Comparison of ENCODE assay signal across 19 cellular contexts in the genomic region with DNA sequence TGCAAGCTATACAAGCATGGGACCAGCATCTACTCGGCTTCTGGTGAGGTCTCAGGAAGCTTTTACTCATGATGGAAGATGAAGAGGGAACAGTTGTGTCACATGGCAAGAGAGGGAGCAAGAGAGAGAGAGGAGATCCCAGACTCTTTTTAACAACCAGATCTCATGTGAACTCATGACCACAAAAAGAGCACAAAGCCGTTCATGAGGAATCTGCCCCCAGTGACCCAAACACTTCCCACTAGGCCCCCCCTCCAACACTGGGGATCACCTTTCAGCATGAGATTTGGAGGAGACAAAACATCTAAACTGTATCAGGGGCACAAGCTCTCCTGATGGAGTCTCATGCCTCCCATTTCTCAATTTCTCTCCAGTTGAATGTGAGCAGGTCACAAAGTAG. TPM values are rescaled to one million over a fixed set of nuclear protein-coding genes. Genes with fewer than 3 reads are reported as not detected.
DNase-seq lines count a peak whose midpoint lies in the region; ATAC-seq and TF ChIP-seq lines count a peak whose summit lies in the region.
"Had no signal": no experiment of that assay in that cellular context is flagged by ENCODE, and none has a peak within 500 bp of the region (broad histone marks: within the 10 kb centered on the region; RNA-seq: fewer than 3 reads in every experiment).

No MANE protein-coding gene starts in this region.

- no peak for DNase-seq in SJSA1 (ENCODE audit: low read depth in 1 of 2, low spot score in 2 of 2)
- DNase-seq in mesenchymal stem cell: no peak
- DNase-seq in Peyer's patch: no peak
- no peak for DNase-seq in stimulated activated CD4-positive, alpha-beta T cell treated with anti-CD3 and anti-CD28 coated beads, Interleukin-4, amount 100 ng/mL, for 24 hours
- DNase-seq: 8988T; CD8-positive, alpha-beta T cell; NCI-H1436; NCI-H2081; NCI-H510A; NCI-H774; PC-9 had no signal

- no peak overlapping the region for H3K23ac ChIP-seq in mesenchymal stem cell (ENCODE audit: low read length in 2 of 2)

- H3K79me2 ChIP-seq in ACC112 (ENCODE audit: control insufficient read depth, insufficient read depth, low read length, unreplicated experiment): no peaks in the 10 kb centered on the region

- H3K36me3 ChIP-seq in ACC112 (ENCODE audit: insufficient read depth, low read length) (no peaks in the 10 kb centered on the region), SJSA1 (no peaks in the 10 kb centered on the region), mesenchymal stem cell (ENCODE audit: control insufficient read depth in 1 of 2, insufficient read depth in 2 of 2, low read depth in 1 of 2, low read length in 2 of 2) (no peaks in the 10 kb centered on the region), skeletal muscle tissue (ENCODE audit: control insufficient read depth in 3 of 3, insufficient read depth in 3 of 3, low read length in 3 of 3) (no peaks in the 10 kb centered on the region), Peyer's patch (no peaks in the 10 kb centered on the region)
- H3K36me3 ChIP-seq: BLaER1 had no signal

- no peak overlapping the region for H2AFZ ChIP-seq in ACC112 (ENCODE audit: low read length, unreplicated experiment)
- H2AFZ ChIP-seq in mesenchymal stem cell (ENCODE audit: low read depth, low read length): no peak overlapping the region
- H2AFZ ChIP-seq: PC-9 had no signal

- H3K79me1 ChIP-seq in mesenchymal stem cell (replicated peaks; ENCODE audit: low read length, poor library complexity, severe bottlenecking): no peaks in the 10 kb centered on the region

- no peak overlapping the region for H2BK120ac ChIP-seq in mesenchymal stem cell (ENCODE audit: low read depth, low read length)

- H3K27ac ChIP-seq in ACC112 (ENCODE audit: low read depth, low read length): 0 out of 2 replicates have a peak overlapping the region, but pooled peaks have one; percentile 68
- peak overlapping the region; percentile 69 for H3K27ac ChIP-seq in SJSA1
- H3K27ac ChIP-seq in mesenchymal stem cell (ENCODE audit: low read length, poor library complexity, severe bottlenecking): no peak overlapping the region
- H3K27ac ChIP-seq in skeletal muscle tissue (ENCODE audit: low read depth, low read length): peak overlapping the region; percentile 4
- H3K27ac ChIP-seq in Peyer's patch: no peak overlapping the region
- H3K27ac ChIP-seq: BLaER1, PC-9, SK-N-MC had no signal

- no peak overlapping the region for H4K8ac ChIP-seq in mesenchymal stem cell (ENCODE audit: low read length)

- H4K91ac ChIP-seq in mesenchymal stem cell (ENCODE audit: low read length): no peak overlapping the region

- H2BK12ac ChIP-seq in mesenchymal stem cell (ENCODE audit: low read length in 2 of 2): no peak overlapping the region

- ATAC-seq in GM18517 (IDR thresholded peaks at IDR 0.05; ENCODE audit: unreplicated experiment): no peak
- ATAC-seq in GM21576 (IDR thresholded peaks at IDR 0.05; ENCODE audit: unreplicated experiment): no peak
- ATAC-seq: CD8-positive, alpha-beta T cell; GM12878 had no signal

- H3K27me3 ChIP-seq in ACC112 (ENCODE audit: insufficient read depth, low read length) (no peaks in the 10 kb centered on the region), SJSA1 (replicated peaks) (no peaks in the 10 kb centered on the region), mesenchymal stem cell (ENCODE audit: control insufficient read depth in 1 of 2, insufficient read depth in 1 of 2, low read length in 2 of 2) (no peaks in the 10 kb centered on the region), skeletal muscle tissue (ENCODE audit: control insufficient read depth in 3 of 3, insufficient read depth in 3 of 3, low read length in 3 of 3) (no peaks in the 10 kb centered on the region), Peyer's patch (no peaks in the 10 kb centered on the region)
- H3K27me3 ChIP-seq: BLaER1 had no signal

- H3K4me1 ChIP-seq in ACC112 (ENCODE audit: control insufficient read depth, insufficient read depth, low read length, unreplicated experiment) (peaks cover 5% of the 10 kb centered on the region), SJSA1 (replicated peaks) (peaks cover 24% of the 10 kb centered on the region), mesenchymal stem cell (ENCODE audit: control insufficient read depth, insufficient read depth, low read depth, low read length) (no peaks in the 10 kb centered on the region), skeletal muscle tissue (ENCODE audit: control insufficient read depth in 3 of 3, insufficient read depth in 3 of 3, low read length in 3 of 3) (peaks cover 0 to 4% (median 0%) of the 10 kb centered on the region in 3 donors), Peyer's patch (no peaks in the 10 kb centered on the region)
- H3K4me1 ChIP-seq: BLaER1 had no signal

- no peak overlapping the region for H3K4me2 ChIP-seq in mesenchymal stem cell (ENCODE audit: low read length, poor library complexity, severe bottlenecking)
- H3K4me2 ChIP-seq: BLaER1, PC-9 had no signal

- no peak overlapping the region for H3K4ac ChIP-seq in mesenchymal stem cell (ENCODE audit: low read depth in 1 of 2, low read length in 2 of 2)

- no peak overlapping the region for H2BK15ac ChIP-seq in mesenchymal stem cell (ENCODE audit: low read depth, poor library complexity, severe bottlenecking)

- 53% methylated on average over 2 of the region's 2 CpGs for WGBS in mesenchymal stem cell

- H3K9me3 ChIP-seq in SJSA1 (replicated peaks): no peaks in the 10 kb centered on the region
- peaks cover 9% of the 10 kb centered on the region for H3K9me3 ChIP-seq in mesenchymal stem cell (ENCODE audit: control insufficient read depth, low read length)
- H3K9me3 ChIP-seq in skeletal muscle tissue (ENCODE audit: control insufficient read depth in 3 of 3, low read length in 3 of 3): no peaks in the 10 kb centered on the region
- no peaks in the 10 kb centered on the region for H3K9me3 ChIP-seq in Peyer's patch
- H3K9me3 ChIP-seq: BLaER1 had no signal

- H3K9ac ChIP-seq in mesenchymal stem cell (ENCODE audit: low read length) (peak overlapping the region; percentile 68), skeletal muscle tissue (ENCODE audit: low read depth in 1 of 3, low read length in 3 of 3) (no peak overlapping the region)
- H3K9ac ChIP-seq: BLaER1 had no signal

- H2BK5ac ChIP-seq in mesenchymal stem cell (ENCODE audit: low read depth, low read length, poor library complexity, severe bottlenecking): no peak overlapping the region

- no peak for TF ChIP-seq CTCF in Peyer's patch (IDR thresholded peaks at IDR 0.05)

- H3K4me3 ChIP-seq in ACC112 (ENCODE audit: low read depth, low read length) (no peak overlapping the region), SJSA1 (no peak overlapping the region), mesenchymal stem cell (ENCODE audit: insufficient read depth in 1 of 2, low read depth in 1 of 2, low read length in 2 of 2) (no peak overlapping the region), skeletal muscle tissue (ENCODE audit: low read length in 3 of 3) (no peak overlapping the region), Peyer's patch (no peak overlapping the region)
- H3K4me3 ChIP-seq: BLaER1, GM12878, K562, PC-9, SK-N-MC had no signal

- H3K18ac ChIP-seq in mesenchymal stem cell (ENCODE audit: low read depth in 1 of 2, low read length in 2 of 2): no peak overlapping the region

- no peak overlapping the region for H2AK5ac ChIP-seq in mesenchymal stem cell (ENCODE audit: low read length, severe bottlenecking)

- H3K14ac ChIP-seq in mesenchymal stem cell (ENCODE audit: low read length in 2 of 2): no peak overlapping the region

- no peak for TF ChIP-seq POLR2A in Peyer's patch (IDR thresholded peaks at IDR 0.05)

RNA-seq across cellular contexts. Expression of gene IL16, which starts 38.6 kb away (rescaled TPM):
- total RNA-seq in SJSA1 (2014; rRNA removed; shearing (Covaris generic)): not detected in 2 replicates
- 0.01 TPM for polyA plus RNA-seq in mesenchymal stem cell (2013, experiment 1 of 2)
- polyA plus RNA-seq in mesenchymal stem cell (2013, experiment 2 of 2): not detected
- total RNA-seq in skeletal muscle tissue (4.7 TPM), Peyer's patch (100 to 1,000 TPM in 1 of 4 donors, 10 to 100 TPM in 1, 1 to 10 TPM in 2; 6.3 to 115 (median 11.6) TPM)

Comparison
In these comparisons a context has a peak if more than half of its experiments do, and no peak if none do; other contexts are left out.
1. H3K27ac ChIP-seq: peak in ACC112 (single experiment), SJSA1 (single experiment) and skeletal muscle tissue (single experiment); none in mesenchymal stem cell (single experiment) and Peyer's patch (0 of 4).